Comparison of ENCODE assay signal across 8 cellular contexts in genomic region chr11:96293583-96293982, GRCh38. TPM values are rescaled to one million over a fixed set of nuclear protein-coding genes. Genes with fewer than 3 reads are reported as not detected.
DNase-seq lines count a peak whose midpoint lies in the region; ATAC-seq and TF ChIP-seq lines count a peak whose summit lies in the region.

No MANE protein-coding gene starts in this region.

- no peak for DNase-seq in CD4-positive, alpha-beta T cell
- no peak for DNase-seq in esophagus squamous epithelium (lab: John Stamatoyannopoulos, UW)
- DNase-seq in tibial artery: no peak
- no peak for DNase-seq in stimulated activated naive CD4-positive, alpha-beta T cell (lab: John Stamatoyannopoulos, UW)
- no peak for DNase-seq in NCI-H1694 (lab: John Stamatoyannopoulos, UW)
- DNase-seq in mesenteric fat pad (ENCODE audit: low spot score): no peak

- H3K36me3 ChIP-seq in esophagus squamous epithelium: no peaks in the 10 kb centered on the region
- no peaks in the 10 kb centered on the region for H3K36me3 ChIP-seq in tibial artery

- no peaks in the 10 kb centered on the region for H3K27me3 ChIP-seq in CD4-positive, alpha-beta T cell (ENCODE audit: control insufficient read depth, insufficient read depth, low read length)
- no peaks in the 10 kb centered on the region for H3K27me3 ChIP-seq in esophagus squamous epithelium
- H3K27me3 ChIP-seq in tibial artery: no peaks in the 10 kb centered on the region

- no peak overlapping the region for H3K27ac ChIP-seq in CD4-positive, alpha-beta T cell (ENCODE audit: low read depth, low read length)
- H3K27ac ChIP-seq in esophagus squamous epithelium (peak overlapping the region in 3 of 4 donors; percentile 11 to 53 (median 28)), tibial artery (peak overlapping the region; percentile 14 to 44)

- H3K4me1 ChIP-seq in esophagus squamous epithelium (peaks cover 0 to 35% (median 12%) of the 10 kb centered on the region in 3 donors), tibial artery (peaks cover 0 to 32% (median 17%) of the 10 kb centered on the region in 4 donors)

- no peak for TF ChIP-seq CTCF in CD4-positive, alpha-beta T cell (IDR thresholded peaks at IDR 0.05)
- TF ChIP-seq CTCF in esophagus squamous epithelium (IDR thresholded peaks at IDR 0.05) (no peak), tibial artery (IDR thresholded peaks at IDR 0.05) (no peak)

- peak overlapping the region in 1 of 4 donors; percentile 36 for H3K4me3 ChIP-seq in esophagus squamous epithelium
- peak overlapping the region; percentile 1 to 4 for H3K4me3 ChIP-seq in tibial artery

- intact Hi-C loops in CD4-positive, alpha-beta T cell (cut with DNase I, micrococcal nuclease): loop anchor here in 1 of 2 experiments (5.0 kb wide), 1 partner anchor 41 kb away; no protein-coding TSS in a partner anchor
- intact Hi-C loops in esophagus squamous epithelium (cut with DNase I) (no loop called here), tibial artery (cut with DNase I; ENCODE audit: low total_unique reads) (no loop called here)

- no peaks in the 10 kb centered on the region for H3K9me3 Mint-ChIP-seq in CD4-positive, alpha-beta T cell

- H3K36me3 Mint-ChIP-seq in CD4-positive, alpha-beta T cell (ENCODE audit: low read depth): peaks cover 44% of the 10 kb centered on the region

- H3K9me3 ChIP-seq in CD4-positive, alpha-beta T cell (ENCODE audit: control insufficient read depth, low read length): no peaks in the 10 kb centered on the region
- no peaks in the 10 kb centered on the region for H3K9me3 ChIP-seq in esophagus squamous epithelium
- H3K9me3 ChIP-seq in tibial artery: no peaks in the 10 kb centered on the region

- CTCF ChIA-PET in CD4-positive, alpha-beta T cell (lab: Charles Lee): interaction anchor here (3.6 kb wide), 1 partner anchor 50 kb away, joined by 9 read pairs; the partner anchor contains the start of gene MAML2

- peak overlapping the region; percentile 60 for H3K4me3 Mint-ChIP-seq in CD4-positive, alpha-beta T cell

- POLR2A ChIA-PET in CD4-positive, alpha-beta T cell (lab: Charles Lee): interaction anchor here (1.4 kb wide), 1 partner anchor 49 kb away, joined by 7 read pairs; the partner anchor contains the start of gene MAML2

- no peak for TF ChIP-seq POLR2A in esophagus squamous epithelium (IDR thresholded peaks at IDR 0.05)

- peak overlapping the region; percentile 46 for H3K27ac Mint-ChIP-seq in CD4-positive, alpha-beta T cell

- H3K4me1 Mint-ChIP-seq in CD4-positive, alpha-beta T cell (ENCODE audit: low read depth): peaks cover 91% of the 10 kb centered on the region

- WGBS in esophagus squamous epithelium, 2 donors: 17 to 33% methylated on average over 3 of the region's 3 CpGs

- no peak for ATAC-seq in CD4-positive, alpha-beta T cell (ENCODE audit: poor library complexity)
- ATAC-seq in GM19463 (IDR thresholded peaks at IDR 0.05; ENCODE audit: unreplicated experiment) (peak; percentile 83), HG03457 (IDR thresholded peaks at IDR 0.05; ENCODE audit: unreplicated experiment) (peak; percentile 91)

- H3K27me3 Mint-ChIP-seq in CD4-positive, alpha-beta T cell: no peaks in the 10 kb centered on the region

RNA-seq across cellular contexts. Expression of gene MAML2, which starts 49.4 kb away (rescaled TPM):
- total RNA-seq in CD4-positive, alpha-beta T cell: 10 to 100 TPM; 58.8 to 59.8 TPM
- total RNA-seq in esophagus squamous epithelium: 10 to 100 TPM in 1 of 4 donors, 1 to 10 TPM in 3; 4.7 to 21.7 (median 7.3) TPM
- total RNA-seq in mesenteric fat pad: 19.9 TPM
